ENCODE assay signal across 22 cellular contexts in the genomic region with DNA sequence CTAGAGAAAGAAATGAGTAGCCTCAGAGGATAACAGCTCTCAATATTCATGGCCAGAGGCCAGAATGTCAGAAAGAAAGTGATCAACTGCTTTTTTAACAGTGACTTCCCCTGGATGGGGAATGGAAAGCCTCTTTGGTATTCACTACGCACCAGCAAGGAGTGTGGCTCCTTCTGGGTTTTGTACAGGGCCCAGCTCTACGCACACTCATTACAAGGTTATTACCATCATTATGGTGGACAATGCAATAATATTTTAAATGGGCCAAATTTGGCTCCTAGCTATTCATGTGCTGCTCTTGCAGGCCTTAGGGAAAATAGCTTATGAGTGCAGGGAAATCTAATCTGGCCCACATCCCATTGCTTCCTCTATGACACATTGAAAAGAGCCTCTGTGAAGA.
DNase-seq lines count a peak whose midpoint lies in the region; ATAC-seq, FAIRE-seq and TF ChIP-seq lines count a peak whose summit lies in the region.
"Had no signal": no experiment of that assay in that cellular context is flagged by ENCODE, and none has a peak within 500 bp of the region (broad histone marks: within the 10 kb centered on the region; RNA-seq: fewer than 3 reads in every experiment).

No MANE protein-coding gene starts in this region.

- H3K36me3 ChIP-seq in mesenchymal stem cell (ENCODE audit: control insufficient read depth in 1 of 2, insufficient read depth in 2 of 2, low read depth in 1 of 2, low read length in 2 of 2) (no peaks in the 10 kb centered on the region), thyroid gland (no peaks in the 10 kb centered on the region)
- H3K36me3 ChIP-seq: BLaER1 treated with 17β-estradiol and CSF1 and Interleukin-3, amounts not matched to agents 10 nM and 100 nM had no signal

- H3K4me2 ChIP-seq in A549 (no peak overlapping the region), mesenchymal stem cell (ENCODE audit: low read length, poor library complexity, severe bottlenecking) (no peak overlapping the region)
- H3K4me2 ChIP-seq: BLaER1 treated with 17β-estradiol and CSF1 and Interleukin-3, amounts not matched to agents 10 nM and 100 nM had no signal

- H2AFZ ChIP-seq in mesenchymal stem cell (ENCODE audit: low read depth, low read length): no peak overlapping the region

- H3K27ac ChIP-seq in A549 (peak overlapping the region; percentile 1 to 45; a peak in 3 of 6 replicates), mesenchymal stem cell (ENCODE audit: low read length, poor library complexity, severe bottlenecking) (peak overlapping the region; percentile 79), thyroid gland (no peak overlapping the region)
- H3K27ac ChIP-seq: BLaER1 treated with 17β-estradiol and CSF1 and Interleukin-3, amounts not matched to agents 10 nM and 100 nM; C4-2B had no signal

- H3K4me3 ChIP-seq in A549 (no peak overlapping the region), epithelial cell of esophagus (ENCODE audit: low read length) (no peak overlapping the region), mesenchymal stem cell (ENCODE audit: insufficient read depth in 1 of 2, low read depth in 1 of 2, low read length in 2 of 2) (no peak overlapping the region), thyroid gland (replicated peaks in 1 of 3) (no peak overlapping the region)
- H3K4me3 ChIP-seq: BLaER1 treated with 17β-estradiol and CSF1 and Interleukin-3, amounts not matched to agents 10 nM and 100 nM had no signal

- peaks cover 4% of the 10 kb centered on the region; the same call in 1 of the 3 replicates for H3K9me3 ChIP-seq in A549
- no peaks in the 10 kb centered on the region for H3K9me3 ChIP-seq in mesenchymal stem cell (ENCODE audit: control insufficient read depth, low read length)
- no peaks in the 10 kb centered on the region for H3K9me3 ChIP-seq in thyroid gland
- H3K9me3 ChIP-seq: Caco-2 had no signal

- no peak overlapping the region for H3K9ac ChIP-seq in mesenchymal stem cell (ENCODE audit: low read length)
- H3K9ac ChIP-seq: BLaER1 treated with 17β-estradiol and CSF1 and Interleukin-3, amounts not matched to agents 10 nM and 100 nM had no signal

- no peak overlapping the region for H3K4ac ChIP-seq in mesenchymal stem cell (ENCODE audit: low read depth in 1 of 2, low read length in 2 of 2)

- H3K27me3 ChIP-seq in mesenchymal stem cell (ENCODE audit: control insufficient read depth in 1 of 2, insufficient read depth in 1 of 2, low read length in 2 of 2) (no peaks in the 10 kb centered on the region), thyroid gland (no peaks in the 10 kb centered on the region)
- H3K27me3 ChIP-seq: BLaER1 treated with 17β-estradiol and CSF1 and Interleukin-3, amounts not matched to agents 10 nM and 100 nM had no signal

- no peak overlapping the region for H3K23ac ChIP-seq in mesenchymal stem cell (ENCODE audit: low read length in 2 of 2)

- intact Hi-C loops in thyroid gland (cut with DNase I): no loop called here

- H3K79me1 ChIP-seq in mesenchymal stem cell (replicated peaks; ENCODE audit: low read length, poor library complexity, severe bottlenecking): no peaks in the 10 kb centered on the region

- no peak overlapping the region for H4K91ac ChIP-seq in mesenchymal stem cell (ENCODE audit: low read length)

- H3K4me1 ChIP-seq in A549 (peaks cover 14% of the 10 kb centered on the region; the same call in 2 of the 3 replicates), mesenchymal stem cell (ENCODE audit: control insufficient read depth, insufficient read depth, low read depth, low read length) (peaks cover 4% of the 10 kb centered on the region), thyroid gland (no peaks in the 10 kb centered on the region)
- H3K4me1 ChIP-seq: BLaER1 treated with 17β-estradiol and CSF1 and Interleukin-3, amounts not matched to agents 10 nM and 100 nM; Caco-2 had no signal

- no peak overlapping the region for H2BK5ac ChIP-seq in mesenchymal stem cell (ENCODE audit: low read depth, low read length, poor library complexity, severe bottlenecking)

- no peak for TF ChIP-seq RAD21 in A549 (conservative IDR thresholded peaks at IDR 0.05 in 1 of 2, IDR thresholded peaks at IDR 0.05 in 1 of 2)

- no peak overlapping the region for H3K18ac ChIP-seq in mesenchymal stem cell (ENCODE audit: low read depth in 1 of 2, low read length in 2 of 2)

- ATAC-seq in A549 (no peak), GM18873 (IDR thresholded peaks at IDR 0.05; ENCODE audit: low FRiP score, unreplicated experiment) (no peak), HG03039 (IDR thresholded peaks at IDR 0.05; ENCODE audit: unreplicated experiment) (no peak)
- ATAC-seq: CD8-positive, alpha-beta T cell had no signal

- H4K8ac ChIP-seq in mesenchymal stem cell (ENCODE audit: low read length): no peak overlapping the region

- POLR2A ChIA-PET in A549 (lab: Yijun Ruan, JAX): no interaction called here

- no peak for TF ChIP-seq EP300 in A549 (IDR thresholded peaks at IDR 0.05)

- CTCF ChIA-PET in A549 (lab: Yijun Ruan, JAX): no interaction called here

- no peak for TF ChIP-seq CTCF in A549 (IDR thresholded peaks at IDR 0.05)
- TF ChIP-seq CTCF in epithelial cell of esophagus (IDR thresholded peaks at IDR 0.05; ENCODE audit: insufficient read depth, low read depth, low read length, missing control alignments): no peak
- no peak for TF ChIP-seq CTCF in thyroid gland (IDR thresholded peaks at IDR 0.05)
- TF ChIP-seq CTCF in GM20000 (IDR thresholded peaks at IDR 0.05; ENCODE audit: extremely low read depth, missing control alignments): no peak

- H2BK120ac ChIP-seq in mesenchymal stem cell (ENCODE audit: low read depth, low read length): no peak overlapping the region

- H2BK15ac ChIP-seq in mesenchymal stem cell (ENCODE audit: low read depth, poor library complexity, severe bottlenecking): no peak overlapping the region

- peak overlapping the region; percentile 36 for H2AK5ac ChIP-seq in mesenchymal stem cell (ENCODE audit: low read length, severe bottlenecking)

- 43% methylated on average over 2 of the region's 2 CpGs for WGBS in A549 (ENCODE audit: missing lambda C conversion rate)
- 80% methylated on average over 1 of the region's 2 CpGs for WGBS in mesenchymal stem cell
- 97% methylated on average over 2 of the region's 2 CpGs for WGBS in thyroid gland, 2 donors

- FAIRE-seq in A549 (lab: Jason Lieb, UNC): no peak
- FAIRE-seq: A204.1, D721Med, G401.6, GM12891 had no signal

- H3K14ac ChIP-seq in mesenchymal stem cell (ENCODE audit: low read length in 2 of 2): no peak overlapping the region

- no peak overlapping the region for H2BK12ac ChIP-seq in mesenchymal stem cell (ENCODE audit: low read length in 2 of 2)

- DNase-seq in A549 (ENCODE audit: low read depth in 1 of 2, low spot score in 1 of 2): no peak
- peak; percentile 41 for DNase-seq in NCI-H69 (lab: John Stamatoyannopoulos, UW)
- peak; percentile 2 for DNase-seq in epithelial cell of esophagus (ENCODE audit: low read depth)
- DNase-seq in mesenchymal stem cell: no peak
- DNase-seq in thyroid gland: no peak
- no peak for DNase-seq in GM20000 (ENCODE audit: low spot score)
- DNase-seq: 8988T; AML-193; Caco-2; Calu3; CD4-positive, alpha-beta T cell; CD8-positive, alpha-beta T cell; DMS79 treated with DMSO at 0.1 percent for 48 hours; GF-D8 had no signal

- no peak for TF ChIP-seq POLR2A in A549 (IDR thresholded peaks at IDR 0.05; ENCODE audit: low read length)
- no peak for TF ChIP-seq POLR2A in thyroid gland (IDR thresholded peaks at IDR 0.05)

TF ChIP-seq in A549, 52 proteins besides CTCF, POLR2A, EP300 and RAD21:
- no peak for TF ChIP-seq JUNB (IDR thresholded peaks at IDR 0.05)
- TF ChIP-seq JUN (IDR thresholded peaks at IDR 0.05): no peak
- no peak for TF ChIP-seq PHF8 (IDR thresholded peaks at IDR 0.05; ENCODE audit: borderline replicate concordance, low read depth)
TF ChIP-seq in A549: peak in this region for 0.

Comparison
In these comparisons a context has a peak if more than half of its experiments do, and no peak if none do; other contexts are left out.
1. DNase-seq: peak in NCI-H69 (single experiment) and epithelial cell of esophagus (single experiment); none in A549 (0 of 2), mesenchymal stem cell (single experiment), thyroid gland (0 of 2) and GM20000 (single experiment).
2. H3K27ac ChIP-seq: peak in A549 (2 of 2) and mesenchymal stem cell (single experiment); none in thyroid gland (0 of 3).